ENCODE assay signal across 32 cellular contexts in the genomic region with DNA sequence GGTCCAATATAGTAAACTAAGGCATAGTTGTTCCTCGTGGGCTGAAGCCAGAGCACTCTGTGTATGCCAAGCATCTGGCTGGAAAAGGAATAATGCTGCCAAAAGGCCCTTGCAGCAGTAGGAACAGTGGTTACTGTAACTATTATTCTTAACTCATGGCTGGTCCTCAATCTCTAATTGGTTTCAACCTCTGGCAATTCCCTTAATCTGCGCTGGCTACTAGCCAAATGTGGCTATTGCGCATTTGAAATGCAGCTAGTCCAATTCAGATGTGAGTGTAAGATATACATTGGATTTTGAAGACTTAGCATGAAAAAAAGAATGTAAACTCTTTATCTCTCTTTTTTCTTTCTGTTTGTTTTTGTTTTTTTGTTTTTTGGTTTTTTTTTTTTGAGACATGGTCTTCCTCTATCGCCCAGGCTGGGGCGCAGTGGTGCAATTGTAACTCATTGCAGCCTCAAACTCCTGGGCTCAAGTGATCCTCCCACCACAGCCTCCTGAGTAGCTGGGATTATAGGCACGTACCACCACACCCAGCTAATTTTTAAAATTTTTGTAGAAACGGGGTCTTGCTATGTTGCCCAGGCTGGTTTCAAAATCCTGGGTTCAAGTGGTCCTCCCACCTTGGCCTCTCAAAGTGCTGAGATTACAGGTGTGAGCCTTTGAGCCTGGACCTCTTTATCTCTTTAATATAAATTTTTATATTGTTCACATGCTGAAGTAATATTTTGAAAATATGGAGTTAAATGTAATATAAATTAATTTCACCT. TPM values are rescaled to one million over a fixed set of nuclear protein-coding genes. Genes with fewer than 3 reads are reported as not detected.
"Had no signal": no experiment of that assay in that cellular context is flagged by ENCODE, and none has a peak within 500 bp of the region (broad histone marks: within the 10 kb centered on the region; RNA-seq: fewer than 3 reads in every experiment).

No MANE protein-coding gene starts in this region.

- H3K36me3 ChIP-seq: esophagus muscularis mucosa, heart left ventricle, ovary, uterus had no signal

- H3K9me3 ChIP-seq: uterus had no signal

- DNase-seq: activated CD8-positive, alpha-beta memory T cell treated with anti-CD3 and anti-CD28 coated beads, Interleukin-2, amount 10 ng/mL, durations not matched to agents 7 days and 5 days; activated CD8-positive, alpha-beta T cell treated with anti-CD3 and anti-CD28 coated beads, Interleukin-2, amount 10 ng/mL, durations not matched to agents 7 days and 5 days; activated effector memory CD4-positive, alpha-beta T cell treated with Interleukin-2 at 50 U/mL for 16 hours; activated naive CD4-positive, alpha-beta T cell treated with Interleukin-2 at 50 U/mL for 16 hours; anterior cingulate cortex; effector CD4-positive, alpha-beta T cell; foreskin keratinocyte; hypothalamus; immature natural killer cell; kidney; left colon; naive thymus-derived CD4-positive, alpha-beta T cell; ovary; stimulated activated CD4-positive, alpha-beta T cell treated with anti-CD3 and anti-CD28 coated beads, Interleukin-12 subunit alpha, Interleukin-12 subunit beta, amount 100 ng/mL, for 4 hours; stimulated activated CD4-positive, alpha-beta T cell treated with anti-CD3 and anti-CD28 coated beads, Interleukin-4, amount 100 ng/mL, for 1 hour; stimulated activated naive CD8-positive, alpha-beta T cell treated with anti-CD3 and anti-CD28 coated beads, Interleukin-15, amount 100 ng/mL, for 72 hours; substantia nigra; uterus had no signal

- H3K4me1 ChIP-seq: esophagus muscularis mucosa, foreskin keratinocyte, heart left ventricle, uterus had no signal

- H3K4me3 ChIP-seq: esophagus muscularis mucosa, heart left ventricle, ovary, skin epidermis, uterus had no signal

- H3K27ac ChIP-seq: esophagus muscularis mucosa, foreskin keratinocyte, heart left ventricle, ovary, skin epidermis, uterus had no signal

- H3K27me3 ChIP-seq: ovary, uterus had no signal

RNA-seq across cellular contexts. Expression of a gene that starts 28.0 kb away (rescaled TPM):
- total RNA-seq: activated CD8-positive, alpha-beta memory T cell treated with anti-CD3 and anti-CD28 coated beads, Interleukin-2, amount 10 ng/mL, durations not matched to agents 7 days and 5 days; activated CD8-positive, alpha-beta T cell treated with anti-CD3 and anti-CD28 coated beads, Interleukin-2, amount 10 ng/mL, durations not matched to agents 7 days and 5 days; bronchial epithelial cell; dermis blood vessel endothelial cell; esophagus muscularis mucosa; foreskin keratinocyte; kidney; left colon; liver; mammary epithelial cell; mesothelial cell of epicardium; naive thymus-derived CD4-positive, alpha-beta T cell; ovary; progenitor cell of endocrine pancreas; renal cortical epithelial cell; sciatic nerve; uterus; WTC11 had no signal
- polyA plus RNA-seq: adipose tissue; foreskin keratinocyte; heart left ventricle; immature natural killer cell; liver; mammary epithelial cell; naive thymus-derived CD4-positive, alpha-beta T cell; neural cell; ovary had no signal
